ENCODE assay signal across 8 cellular contexts in the genomic region with DNA sequence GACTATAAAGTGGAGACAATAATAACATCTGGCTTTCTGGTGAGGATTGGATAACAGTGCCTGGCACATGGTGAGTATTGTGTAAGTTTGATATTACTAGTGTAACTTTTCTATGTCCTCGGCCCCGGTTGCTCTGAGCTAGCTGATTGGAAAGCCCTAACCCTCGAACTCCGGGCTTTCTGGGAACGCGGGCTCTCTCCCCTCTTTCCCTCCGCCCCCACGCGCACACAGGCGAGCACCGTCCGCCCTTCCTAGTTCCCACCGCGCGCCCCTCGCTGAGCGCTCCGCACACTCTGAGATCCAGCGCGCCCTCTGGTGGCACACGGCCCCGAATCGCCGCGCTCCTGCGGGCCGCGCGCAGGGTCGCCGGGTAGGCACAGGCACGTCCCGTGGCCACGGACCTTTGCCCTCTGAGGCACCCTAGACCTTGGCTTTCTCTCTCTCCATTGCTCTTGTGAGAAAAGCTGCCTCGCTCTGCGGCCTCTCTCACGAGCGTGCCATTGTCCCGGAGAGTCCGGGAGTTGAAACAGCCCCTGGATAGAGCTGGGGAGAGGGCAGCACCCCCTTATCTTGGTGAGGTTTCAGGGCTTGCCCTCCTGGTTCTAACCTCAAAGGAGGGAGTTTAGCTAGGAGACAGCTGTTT. TPM values are rescaled to one million over a fixed set of nuclear protein-coding genes. Genes with fewer than 3 reads are reported as not detected.
DNase-seq lines count a peak whose midpoint lies in the region; ATAC-seq and TF ChIP-seq lines count a peak whose summit lies in the region.

No MANE protein-coding gene starts in this region.

- ATAC-seq in left lobe of liver (peak; percentile 93), GM18873 (IDR thresholded peaks at IDR 0.05; ENCODE audit: low FRiP score, unreplicated experiment) (no peak)

- H4K20me1 ChIP-seq in MM.1S (ENCODE audit: insufficient read depth, low read length) = no peaks in the 10 kb centered on the region

- H3F3A ChIP-seq in MM.1S (ENCODE audit: insufficient read depth, low read length) = no peaks in the 10 kb centered on the region

- DNase-seq in NCI-H1436 (lab: John Stamatoyannopoulos, UW) = peak; percentile 10
- DNase-seq in NCI-H1436 treated with DMSO at 0.1 percent for 48 hours (lab: John Stamatoyannopoulos, UW) = no peak
- peak; percentile 24 for DNase-seq in MM.1S
- peak; percentile 2 for DNase-seq in central memory CD4-positive, alpha-beta T cell
- peak; percentile 58 for DNase-seq in left lobe of liver (ENCODE audit: low spot score)
- DNase-seq in stimulated activated CD4-positive, alpha-beta T cell treated with anti-CD3 and anti-CD28 coated beads, TNF-alpha, amount 100 ng/mL, for 48 hours (ENCODE audit: low read depth in 3 of 3) = peak; percentile 8 to 58 (median 14)

- no peaks in the 10 kb centered on the region for H3K4me1 ChIP-seq in MM.1S (ENCODE audit: low read length)

- H3K4me2 ChIP-seq in MM.1S (ENCODE audit: low read depth, low read length) = peak overlapping the region; percentile 52

- H2AFZ ChIP-seq in MM.1S (ENCODE audit: low read length) = no peak overlapping the region

- TF ChIP-seq CTCF in MM.1S (IDR thresholded peaks at IDR 0.05; ENCODE audit: low read length) = peak; percentile 62
- 0 out of 2 replicates have a peak, but pooled peaks have one; percentile 50 for TF ChIP-seq CTCF in WI38 (IDR thresholded peaks at IDR 0.05; ENCODE audit: low read depth, low read length)

- no peak overlapping the region for H3K9ac ChIP-seq in MM.1S (ENCODE audit: low read length)

- no peaks in the 10 kb centered on the region for H3K36me3 ChIP-seq in MM.1S (replicated peaks; ENCODE audit: insufficient read depth, low read length)

- H3K27me3 ChIP-seq in MM.1S (replicated peaks; ENCODE audit: insufficient read depth, low read length) = no peaks in the 10 kb centered on the region

- H3K9me3 ChIP-seq in MM.1S (replicated peaks; ENCODE audit: insufficient read depth, low read length) = no peaks in the 10 kb centered on the region

- H3K27ac ChIP-seq in MM.1S (ENCODE audit: low read length) = no peak overlapping the region

- no peak overlapping the region; the same call in 1 of the 2 replicates for H3K4me3 ChIP-seq in MM.1S (ENCODE audit: low read length)
- no peak overlapping the region for H3K4me3 ChIP-seq in WI38 (ENCODE audit: low read depth, low read length)

- H3K9me2 ChIP-seq in MM.1S (replicated peaks; ENCODE audit: insufficient read depth, low read length) = no peaks in the 10 kb centered on the region

- H3K79me2 ChIP-seq in MM.1S (ENCODE audit: low read length) = no peaks in the 10 kb centered on the region

RNA-seq across cellular contexts. Expression of a gene that starts 23.2 kb away (rescaled TPM):
- 0.05 TPM for total RNA-seq in left lobe of liver
